ENCODE assay signal across 10 cellular contexts in genomic region chr2:45892236-45892701, GRCh38.
DNase-seq lines count a peak whose midpoint lies in the region; ATAC-seq and TF ChIP-seq lines count a peak whose summit lies in the region.
"Had no signal": no experiment of that assay in that cellular context is flagged by ENCODE, and none has a peak within 500 bp of the region (broad histone marks: within the 10 kb centered on the region; RNA-seq: fewer than 3 reads in every experiment).

No MANE protein-coding gene starts in this region.

- no peaks in the 10 kb centered on the region for H3K9me3 ChIP-seq in CD4-positive, alpha-beta T cell (ENCODE audit: control insufficient read depth, low read length)
- H3K9me3 ChIP-seq in left lung: no peaks in the 10 kb centered on the region
- H3K9me3 ChIP-seq in gastrocnemius medialis: no peaks in the 10 kb centered on the region
- no peaks in the 10 kb centered on the region for H3K9me3 ChIP-seq in ovary

- intact Hi-C loops in CD4-positive, alpha-beta T cell (cut with DNase I, micrococcal nuclease): no loop called here
- intact Hi-C loops in left lung (cut with DNase I) (no loop called here), gastrocnemius medialis (cut with DNase I; ENCODE audit: low total_unique reads) (no loop called here), ovary (cut with DNase I) (no loop called here)

- H3K36me3 ChIP-seq in left lung (no peaks in the 10 kb centered on the region), gastrocnemius medialis (no peaks in the 10 kb centered on the region), ovary (no peaks in the 10 kb centered on the region)

- no peak overlapping the region for H3K4me3 Mint-ChIP-seq in CD4-positive, alpha-beta T cell

- no peaks in the 10 kb centered on the region for H3K36me3 Mint-ChIP-seq in CD4-positive, alpha-beta T cell (ENCODE audit: low read depth)
- H3K36me3 Mint-ChIP-seq: CD4-positive, alpha-beta memory T cell had no signal

- H3K4me1 Mint-ChIP-seq in CD4-positive, alpha-beta T cell (ENCODE audit: low read depth): peaks cover 57% of the 10 kb centered on the region

- no peak for TF ChIP-seq EP300 in ovary (IDR thresholded peaks at IDR 0.05)

- no peak for TF ChIP-seq CTCF in CD4-positive, alpha-beta T cell (IDR thresholded peaks at IDR 0.05)
- TF ChIP-seq CTCF in left lung (IDR thresholded peaks at IDR 0.05) (no peak), gastrocnemius medialis (IDR thresholded peaks at IDR 0.05 in 4 of 5, conservative IDR thresholded peaks at IDR 0.05 in 1 of 5) (no peak), ovary (IDR thresholded peaks at IDR 0.05) (no peak)

- H3K4me3 ChIP-seq in left lung (no peak overlapping the region), gastrocnemius medialis (no peak overlapping the region), ovary (no peak overlapping the region)

- POLR2A ChIA-PET in CD4-positive, alpha-beta T cell (lab: Charles Lee): no interaction called here

- WGBS in ovary, 3 donors: 64 to 77% (median 69%) methylated on average over 4 of the region's 4 CpGs

- ATAC-seq in CD4-positive, alpha-beta T cell (ENCODE audit: poor library complexity): no peak
- ATAC-seq in left lung (peak; percentile 72), HG02763 (IDR thresholded peaks at IDR 0.05; ENCODE audit: unreplicated experiment) (no peak), gastrocnemius medialis (no peak)
- ATAC-seq: HCT116 had no signal

- no peaks in the 10 kb centered on the region for H3K9me3 Mint-ChIP-seq in CD4-positive, alpha-beta T cell
- H3K9me3 Mint-ChIP-seq: CD4-positive, alpha-beta memory T cell had no signal

- H3K4me1 ChIP-seq in left lung (peaks cover 49 to 98% of the 10 kb centered on the region in 2 donors), gastrocnemius medialis (peaks cover 6 to 25% of the 10 kb centered on the region in 2 donors), ovary (ENCODE audit: insufficient read depth) (peaks cover 2% of the 10 kb centered on the region)

- in situ Hi-C loops in KBM-7 (cut with MboI; ENCODE audit: low pct_unique_long_range_greater_than_20kb, low sequenced_read_pairs): no loop called here
- in situ Hi-C loops in gastrocnemius medialis (cut with MboI; ENCODE audit: low sequenced_read_pairs in 4 of 4): no loop called here

- no peaks in the 10 kb centered on the region for H3K27me3 Mint-ChIP-seq in CD4-positive, alpha-beta T cell
- H3K27me3 Mint-ChIP-seq: CD4-positive, alpha-beta memory T cell had no signal

- CTCF ChIA-PET in CD4-positive, alpha-beta T cell (lab: Charles Lee): no interaction called here

- no peak for DNase-seq in CD4-positive, alpha-beta T cell
- peak; percentile 61 for DNase-seq in KBM-7
- DNase-seq in NOMO-1 (lab: John Stamatoyannopoulos, UW; ENCODE audit: unreplicated experiment in 2 of 2): peak; percentile 33 to 37
- peak in 1 of 2 donors; percentile 68 for DNase-seq in left lung
- no peak for DNase-seq in caudate nucleus (lab: John Stamatoyannopoulos, UW)
- no peak for DNase-seq in gastrocnemius medialis
- no peak for DNase-seq in ovary
- DNase-seq: CD4-positive, alpha-beta memory T cell had no signal

- peak overlapping the region; percentile 71 for H3K27ac Mint-ChIP-seq in CD4-positive, alpha-beta T cell

- no peaks in the 10 kb centered on the region for H3K27me3 ChIP-seq in CD4-positive, alpha-beta T cell (ENCODE audit: control insufficient read depth, insufficient read depth, low read length)
- H3K27me3 ChIP-seq in left lung: no peaks in the 10 kb centered on the region
- no peaks in the 10 kb centered on the region for H3K27me3 ChIP-seq in gastrocnemius medialis
- H3K27me3 ChIP-seq in ovary: no peaks in the 10 kb centered on the region

- no peak overlapping the region for H3K27ac ChIP-seq in CD4-positive, alpha-beta T cell (ENCODE audit: low read depth, low read length)
- H3K27ac ChIP-seq in left lung (peak overlapping the region; percentile 37 to 95), caudate nucleus (ENCODE audit: low read depth, low read length) (no peak overlapping the region), gastrocnemius medialis (no peak overlapping the region), ovary (no peak overlapping the region)

- no peak for TF ChIP-seq POLR2A in gastrocnemius medialis (IDR thresholded peaks at IDR 0.05)
- no peak for TF ChIP-seq POLR2A in ovary (IDR thresholded peaks at IDR 0.05)

Comparison
In these comparisons a context has a peak if more than half of its experiments do, and no peak if none do; other contexts are left out.
1. DNase-seq: peak in KBM-7 (single experiment) and NOMO-1 (2 of 2); none in CD4-positive, alpha-beta T cell (0 of 10), caudate nucleus (0 of 61), gastrocnemius medialis (0 of 2) and ovary (0 of 5).
2. H3K27ac ChIP-seq: peak in left lung (2 of 2); none in CD4-positive, alpha-beta T cell (single experiment), caudate nucleus (single experiment), gastrocnemius medialis (0 of 4) and ovary (0 of 2).